21 cellular contexts compared by ENCODE assay signal in the genomic region with DNA sequence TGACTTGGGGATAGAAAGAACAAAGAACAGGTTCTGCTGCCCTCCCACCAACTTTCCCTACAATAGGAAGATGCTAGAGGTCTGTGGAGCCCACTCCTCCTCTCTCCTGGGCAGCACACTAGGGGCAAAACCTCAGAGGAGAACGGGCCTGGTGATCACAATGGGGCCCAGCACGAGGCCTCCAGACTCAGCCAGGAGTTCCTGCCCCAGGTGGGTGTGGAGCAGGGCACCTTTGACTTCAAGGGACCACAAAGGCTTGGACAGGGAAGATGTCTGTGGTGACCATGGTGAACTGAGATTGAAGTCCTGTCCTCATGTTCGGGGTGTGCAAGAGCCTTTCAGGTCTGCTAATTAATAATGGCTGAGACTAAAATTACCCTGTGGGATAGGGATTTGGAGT.
"Had no signal": no experiment of that assay in that cellular context is flagged by ENCODE, and none has a peak within 500 bp of the region (broad histone marks: within the 10 kb centered on the region; RNA-seq: fewer than 3 reads in every experiment).

No MANE protein-coding gene starts in this region.

- H3K36me3 Mint-ChIP-seq: natural killer cell had no signal

- ATAC-seq: heart left ventricle, left lobe of liver, mucosa of descending colon, natural killer cell, pancreas, right lobe of liver had no signal

- H3K4me3 ChIP-seq: colonic mucosa, heart left ventricle, mucosa of descending colon, pancreas, prostate gland, right lobe of liver, thyroid gland, upper lobe of left lung, uterus had no signal

- H3K36me3 ChIP-seq: colonic mucosa, heart left ventricle, pancreas, prostate gland, right lobe of liver, thyroid gland, upper lobe of left lung, uterus had no signal

- H3K9me3 ChIP-seq: colonic mucosa, heart left ventricle, mucosa of descending colon, pancreas, prostate gland, right lobe of liver, thyroid gland, upper lobe of left lung, uterus had no signal

- H3K9me3 Mint-ChIP-seq: natural killer cell, neural crest cell had no signal

- DNase-seq: colonic mucosa; dermis blood vessel endothelial cell; effector CD4-positive, alpha-beta T cell; foreskin melanocyte; heart left ventricle; hippocampal formation; mammary epithelial cell; mucosa of descending colon; natural killer cell; nucleus accumbens; pancreas; right lobe of liver; stimulated activated CD4-positive, alpha-beta T cell treated with anti-CD3 and anti-CD28 coated beads, Interleukin-15, amount 100 ng/mL, for 24 hours; stimulated activated CD4-positive, alpha-beta T cell treated with anti-CD3 and anti-CD28 coated beads, Interleukin-2, amount 100 ng/mL, for 24 hours; stimulated activated naive CD4-positive, alpha-beta T cell treated with Interleukin-2 at 50 U/mL for 16 hours; thyroid gland; upper lobe of left lung; uterus had no signal

- H3K4me1 ChIP-seq: colonic mucosa, pancreas, prostate gland, right lobe of liver had no signal

- H3K4me1 Mint-ChIP-seq: natural killer cell had no signal

- H3K27me3 ChIP-seq: colonic mucosa, heart left ventricle, pancreas, right lobe of liver, thyroid gland, upper lobe of left lung, uterus had no signal

- H3K4me3 Mint-ChIP-seq: natural killer cell, neural crest cell had no signal

- H3K27ac Mint-ChIP-seq: natural killer cell had no signal

- H3K27ac ChIP-seq: colonic mucosa, heart left ventricle, pancreas, prostate gland, right lobe of liver, upper lobe of left lung, uterus had no signal
